ENCODE assay signal across 1 cellular context in the genomic region with DNA sequence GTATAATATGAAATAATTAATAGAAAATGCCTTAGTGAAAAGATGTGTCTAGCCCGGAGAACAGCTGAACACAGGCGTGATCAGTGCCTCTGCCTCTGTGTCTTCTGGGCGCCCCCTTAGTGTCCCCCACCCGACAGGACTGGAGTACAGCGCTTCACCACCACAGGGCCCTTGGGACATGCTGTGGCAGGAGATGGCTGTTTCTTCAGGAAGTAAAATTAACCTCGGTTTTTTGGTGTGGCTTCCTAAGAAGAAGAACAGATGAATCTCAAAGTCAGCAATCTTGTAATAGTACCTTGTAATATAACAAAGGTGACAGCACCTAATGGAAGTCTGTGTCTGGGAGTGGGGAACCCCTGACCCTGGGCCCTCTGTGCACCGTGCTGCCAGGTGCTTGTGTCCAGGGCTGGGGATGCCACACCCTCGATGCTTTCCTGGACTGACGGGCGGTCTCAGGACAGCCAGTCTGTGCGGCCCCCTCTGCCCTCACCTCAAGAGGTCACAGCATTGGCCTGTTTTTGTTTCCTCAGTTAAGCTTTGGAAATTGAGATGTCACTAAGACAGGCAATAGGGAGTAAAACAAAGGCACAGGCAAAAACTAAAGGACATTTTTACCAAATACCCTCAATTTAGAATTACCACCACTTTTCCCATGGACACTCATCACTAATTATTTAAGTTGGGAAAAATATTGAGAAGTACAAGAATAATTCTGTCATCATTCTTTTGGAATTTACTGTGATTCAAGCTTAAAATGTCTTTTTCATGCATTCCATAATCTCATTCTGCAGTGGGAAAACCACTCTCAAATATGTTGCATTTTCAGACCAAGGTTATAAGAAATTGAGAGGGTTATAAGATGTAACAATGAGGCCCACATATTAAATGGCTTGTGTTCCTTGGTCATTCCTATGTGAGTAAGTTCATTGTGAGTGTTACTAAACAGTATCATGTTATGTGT.
TF ChIP-seq lines count a peak whose summit lies in the region.

No MANE protein-coding gene starts in this region.

TF ChIP-seq in SK-N-SH, 30 proteins besides CTCF, POLR2A, EP300 and RAD21 (continued from another document):
- TF ChIP-seq, protein P1, sequence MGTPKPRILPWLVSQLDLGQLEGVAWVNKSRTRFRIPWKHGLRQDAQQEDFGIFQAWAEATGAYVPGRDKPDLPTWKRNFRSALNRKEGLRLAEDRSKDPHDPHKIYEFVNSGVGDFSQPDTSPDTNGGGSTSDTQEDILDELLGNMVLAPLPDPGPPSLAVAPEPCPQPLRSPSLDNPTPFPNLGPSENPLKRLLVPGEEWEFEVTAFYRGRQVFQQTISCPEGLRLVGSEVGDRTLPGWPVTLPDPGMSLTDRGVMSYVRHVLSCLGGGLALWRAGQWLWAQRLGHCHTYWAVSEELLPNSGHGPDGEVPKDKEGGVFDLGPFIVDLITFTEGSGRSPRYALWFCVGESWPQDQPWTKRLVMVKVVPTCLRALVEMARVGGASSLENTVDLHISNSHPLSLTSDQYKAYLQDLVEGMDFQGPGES (IDR thresholded peaks at IDR 0.05; ENCODE audit: low read depth, low read length) = no peak
